ENCODE assay signal across 25 cellular contexts in the genomic region with DNA sequence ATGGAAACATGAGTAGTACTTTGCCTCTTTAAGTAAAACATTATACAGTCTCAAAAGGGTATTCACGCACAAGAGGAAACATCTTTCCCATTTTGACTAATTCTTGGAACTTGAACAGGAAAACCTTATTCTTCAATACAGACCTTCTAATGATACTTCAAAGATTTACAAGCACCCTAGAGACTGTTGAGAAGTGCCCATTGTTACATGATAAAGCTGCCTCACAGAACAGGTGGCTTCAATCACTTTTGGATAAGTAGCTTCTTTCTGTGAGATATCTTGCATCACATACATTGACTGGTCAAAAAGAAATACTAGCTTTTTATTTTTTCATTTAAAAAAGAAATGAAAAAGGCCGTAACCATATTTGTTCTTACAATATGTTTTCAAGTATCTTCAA.
DNase-seq lines count a peak whose midpoint lies in the region; ATAC-seq lines count a peak whose summit lies in the region.
"Had no signal": no experiment of that assay in that cellular context is flagged by ENCODE, and none has a peak within 500 bp of the region (broad histone marks: within the 10 kb centered on the region; RNA-seq: fewer than 3 reads in every experiment).

No MANE protein-coding gene starts in this region.

- no peak overlapping the region for H3K18ac ChIP-seq in neuronal stem cell (ENCODE audit: low read length)

- H4K91ac ChIP-seq in neuronal stem cell (ENCODE audit: low read depth, low read length, poor library complexity), result no peak overlapping the region

- H3K4me1 ChIP-seq in neuronal stem cell (ENCODE audit: control insufficient read depth in 2 of 2, insufficient read depth in 1 of 2, low read depth in 1 of 2, low read length in 2 of 2), result no peaks in the 10 kb centered on the region
- H3K4me1 ChIP-seq: BLaER1 treated with 17β-estradiol and CSF1 and Interleukin-3, amounts not matched to agents 10 nM and 100 nM; Caco-2 had no signal

- H3K9me3 Mint-ChIP-seq in stimulated activated memory B cell treated with anti-CD40 and anti-IgM and Interleukin-4, amounts not matched to agents 10 μg/mL and 1 μg/mL and 100 μg/mL, for 72 hours, result no peaks in the 10 kb centered on the region

- no peak overlapping the region for H3K4me3 Mint-ChIP-seq in stimulated activated memory B cell treated with anti-CD40 and anti-IgM and Interleukin-4, amounts not matched to agents 10 μg/mL and 1 μg/mL and 100 μg/mL, for 72 hours
- H3K4me3 Mint-ChIP-seq: CD4-positive, alpha-beta memory T cell had no signal

- no peaks in the 10 kb centered on the region for H3K4me1 Mint-ChIP-seq in stimulated activated memory B cell treated with anti-CD40 and anti-IgM and Interleukin-4, amounts not matched to agents 10 μg/mL and 1 μg/mL and 100 μg/mL, for 72 hours
- H3K4me1 Mint-ChIP-seq: CD4-positive, alpha-beta memory T cell had no signal

- no peak overlapping the region for H2AK5ac ChIP-seq in neuronal stem cell (ENCODE audit: low read depth, low read length)

- no peaks in the 10 kb centered on the region for H3K79me1 ChIP-seq in neuronal stem cell (ENCODE audit: low read depth, low read length)

- H3K27ac ChIP-seq in neuronal stem cell (replicated peaks; ENCODE audit: low read length), result no peak overlapping the region
- H3K27ac ChIP-seq: 22Rv1; BLaER1 treated with 17β-estradiol and CSF1 and Interleukin-3, amounts not matched to agents 10 nM and 100 nM; GM23248; HL-60; RWPE1 had no signal

- H2BK15ac ChIP-seq in neuronal stem cell (ENCODE audit: low read length), result no peak overlapping the region

- H3K27me3 ChIP-seq in neuronal stem cell (ENCODE audit: control insufficient read depth in 3 of 3, insufficient read depth in 3 of 3, low read depth in 1 of 3, low read length in 3 of 3), result no peaks in the 10 kb centered on the region
- H3K27me3 ChIP-seq: BLaER1 treated with 17β-estradiol and CSF1 and Interleukin-3, amounts not matched to agents 10 nM and 100 nM; MG63 had no signal

- no peak overlapping the region for H3K4me2 ChIP-seq in neuronal stem cell (ENCODE audit: insufficient read depth, low read length, poor library complexity, severe bottlenecking)
- H3K4me2 ChIP-seq: BLaER1 treated with 17β-estradiol and CSF1 and Interleukin-3, amounts not matched to agents 10 nM and 100 nM; SK-N-SH had no signal

- no peak overlapping the region for H3K14ac ChIP-seq in neuronal stem cell (ENCODE audit: low read length)

- no peak overlapping the region for H2BK5ac ChIP-seq in neuronal stem cell (ENCODE audit: low read length)

- ATAC-seq in stimulated activated memory B cell treated with anti-CD40 and anti-IgM and Interleukin-4, amounts not matched to agents 10 μg/mL and 1 μg/mL and 100 μg/mL, for 72 hours, result no peak
- ATAC-seq: HepG2, K562 had no signal

- no peak overlapping the region for H2AFZ ChIP-seq in neuronal stem cell (ENCODE audit: low read length)
- H2AFZ ChIP-seq: GM23248 had no signal

- no peak overlapping the region for H3K27ac Mint-ChIP-seq in stimulated activated memory B cell treated with anti-CD40 and anti-IgM and Interleukin-4, amounts not matched to agents 10 μg/mL and 1 μg/mL and 100 μg/mL, for 72 hours
- H3K27ac Mint-ChIP-seq: CD4-positive, alpha-beta memory T cell had no signal

- H4K8ac ChIP-seq in neuronal stem cell (ENCODE audit: low read depth, low read length), result no peak overlapping the region

- no peak overlapping the region for H2BK120ac ChIP-seq in neuronal stem cell (ENCODE audit: low read depth, low read length)

- H3K36me3 ChIP-seq in neuronal stem cell (replicated peaks in 1 of 2; ENCODE audit: control insufficient read depth in 2 of 2, insufficient read depth in 2 of 2, low read length in 2 of 2), result no peaks in the 10 kb centered on the region
- H3K36me3 ChIP-seq: BLaER1 treated with 17β-estradiol and CSF1 and Interleukin-3, amounts not matched to agents 10 nM and 100 nM; HAP-1 had no signal

- no peak overlapping the region for H3K23ac ChIP-seq in neuronal stem cell (ENCODE audit: low read depth, low read length, poor library complexity)

- H3K27me3 Mint-ChIP-seq in stimulated activated memory B cell treated with anti-CD40 and anti-IgM and Interleukin-4, amounts not matched to agents 10 μg/mL and 1 μg/mL and 100 μg/mL, for 72 hours, result no peaks in the 10 kb centered on the region
- H3K27me3 Mint-ChIP-seq: CD4-positive, alpha-beta memory T cell had no signal

- H2BK12ac ChIP-seq in neuronal stem cell (ENCODE audit: low read length), result no peak overlapping the region

- DNase-seq in DMS53 (lab: John Stamatoyannopoulos, UW) (peak; percentile 8), DMS53 treated with DMSO at 0.1 percent for 48 hours (lab: John Stamatoyannopoulos, UW; ENCODE audit: unreplicated experiment) (no peak), NCI-H82 (lab: John Stamatoyannopoulos, UW) (peak; percentile 0), NCI-H82 treated with DMSO at 0.1 percent for 48 hours (lab: John Stamatoyannopoulos, UW; ENCODE audit: unreplicated experiment) (no peak), NCI-H524 treated with DMSO at 0.1 percent for 48 hours (lab: John Stamatoyannopoulos, UW) (peak; percentile 62), SKM-1 treated with dmso at 0.1 percent for 144 hours (lab: John Stamatoyannopoulos, UW; ENCODE audit: unreplicated experiment) (no peak), neuronal stem cell (ENCODE audit: low spot score) (no peak)
- DNase-seq: Caco-2; CD4-positive, alpha-beta memory T cell; DMS 273 treated with DMSO at 0.1 percent for 48 hours; GM23248; MG63; NCI-H1694; NCI-H2227 treated with DMSO at 0.1 percent for 48 hours; NCI-H526; SHP77 treated with DMSO at 0.1 percent for 48 hours; SK-N-SH had no signal

- H3K4ac ChIP-seq in neuronal stem cell (ENCODE audit: low read length), result no peak overlapping the region

- no peak overlapping the region for H3K4me3 ChIP-seq in neuronal stem cell (ENCODE audit: low read length in 2 of 2)
- H3K4me3 ChIP-seq: BLaER1 treated with 17β-estradiol and CSF1 and Interleukin-3, amounts not matched to agents 10 nM and 100 nM; GM23248; HAP-1; K562; MG63 had no signal

- H3K9me3 ChIP-seq in neuronal stem cell (replicated peaks in 1 of 2; ENCODE audit: control insufficient read depth in 2 of 2, insufficient read depth in 1 of 2, low read depth in 1 of 2, low read length in 2 of 2), result no peaks in the 10 kb centered on the region
- H3K9me3 ChIP-seq: BLaER1 treated with 17β-estradiol and CSF1 and Interleukin-3, amounts not matched to agents 10 nM and 100 nM; Caco-2; HAP-1; MG63; SK-N-SH had no signal

- H3K9ac ChIP-seq in neuronal stem cell (ENCODE audit: low read depth, low read length, poor library complexity), result no peak overlapping the region
- H3K9ac ChIP-seq: BLaER1 treated with 17β-estradiol and CSF1 and Interleukin-3, amounts not matched to agents 10 nM and 100 nM; GM23248; SK-N-SH had no signal

- H3K36me3 Mint-ChIP-seq in stimulated activated memory B cell treated with anti-CD40 and anti-IgM and Interleukin-4, amounts not matched to agents 10 μg/mL and 1 μg/mL and 100 μg/mL, for 72 hours, result no peaks in the 10 kb centered on the region
- H3K36me3 Mint-ChIP-seq: CD4-positive, alpha-beta memory T cell had no signal

- no CpG with 5 or more reads among the region's 2 CpGs for WGBS in neuronal stem cell (ENCODE audit: extremely low coverage in 2 of 2, insufficient read length in 2 of 2, insufficient replicate concordance in 1 of 2), 2 donors

Comparison
In these comparisons a context has a peak if more than half of its experiments do, and no peak if none do; other contexts are left out.
1. DNase-seq: peak in DMS53 (single experiment), NCI-H82 (single experiment) and NCI-H524 treated with DMSO at 0.1 percent for 48 hours (single experiment); none in DMS53 treated with DMSO at 0.1 percent for 48 hours (single experiment), NCI-H82 treated with DMSO at 0.1 percent for 48 hours (single experiment), SKM-1 treated with dmso at 0.1 percent for 144 hours (single experiment) and neuronal stem cell (single experiment).